ENCODE assay signal across 1 cellular context in the genomic region with DNA sequence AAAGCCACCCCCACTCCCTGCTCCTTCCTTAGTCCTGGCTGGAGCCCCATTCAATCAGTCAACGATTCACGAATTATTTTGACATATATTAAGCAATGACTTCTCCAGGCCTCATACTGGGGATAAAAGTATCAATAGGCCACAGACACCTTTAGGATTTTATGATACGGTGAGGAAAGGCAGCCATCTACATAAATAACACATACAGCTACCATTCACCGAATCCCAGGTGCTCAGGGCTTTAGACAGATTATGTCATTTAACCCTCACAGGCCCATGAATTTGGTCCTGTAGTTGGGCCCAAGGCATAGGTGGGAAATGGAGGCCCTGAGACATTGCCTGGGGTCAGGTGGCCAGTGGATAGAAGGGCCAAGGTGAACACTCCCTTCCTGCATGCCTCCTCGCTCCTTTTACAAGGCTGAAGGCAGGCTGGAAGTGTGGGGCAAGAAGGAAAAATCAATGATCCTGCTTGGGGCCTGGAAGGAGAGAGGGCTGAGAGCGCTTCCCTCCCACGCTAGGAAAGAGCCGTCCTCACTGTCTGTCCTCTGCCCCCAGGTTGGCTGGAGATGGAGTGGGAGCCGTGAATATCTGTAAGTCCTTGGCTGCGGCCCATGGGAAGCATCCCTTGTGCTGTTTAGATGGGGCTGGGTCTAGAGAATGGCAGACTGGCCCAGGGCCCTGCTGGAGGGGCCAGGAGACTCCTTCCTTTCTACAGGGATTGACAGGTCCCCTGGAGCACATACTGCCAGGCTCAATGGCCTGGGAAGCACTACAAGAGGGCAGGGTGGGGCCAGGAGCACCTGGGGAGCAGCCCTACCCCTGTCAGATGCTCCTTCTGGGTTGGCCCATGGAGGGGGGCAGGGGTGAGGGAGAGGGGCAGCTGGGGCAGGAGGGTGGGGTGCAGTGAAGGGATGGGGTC.
TF ChIP-seq lines count a peak whose summit lies in the region.

No MANE protein-coding gene starts in this region.

TF ChIP-seq in HepG2, 621 proteins besides CTCF, POLR2A, EP300 and RAD21:
- TF ChIP-seq FOXK2 (IDR thresholded peaks at IDR 0.05) (no peak), CEBPG (CRISPR knock-in tag; IDR thresholded peaks at IDR 0.05) (no peak), SIX4 (CRISPR knock-in tag; IDR thresholded peaks at IDR 0.05) (no peak), KDM2A (CRISPR knock-in tag; IDR thresholded peaks at IDR 0.05; ENCODE audit: borderline replicate concordance, low read depth) (0 out of 2 replicates have a peak, but pooled peaks have one; percentile 0), SMARCC2 (IDR thresholded peaks at IDR 0.05) (no peak), REXO4 (CRISPR knock-in tag; IDR thresholded peaks at IDR 0.05; ENCODE audit: borderline replicate concordance) (no peak), HES4 (CRISPR knock-in tag; IDR thresholded peaks at IDR 0.05; ENCODE audit: borderline replicate concordance) (no peak), RNF2 (conservative IDR thresholded peaks at IDR 0.05; ENCODE audit: low read depth) (0 out of 2 replicates have a peak, but pooled peaks have one; percentile 32), FOXO1 (CRISPR knock-in tag; IDR thresholded peaks at IDR 0.05) (no peak), BRD4 (CRISPR knock-in tag; IDR thresholded peaks at IDR 0.05) (no peak)
